ENCODE assay signal across 22 cellular contexts in the genomic region with DNA sequence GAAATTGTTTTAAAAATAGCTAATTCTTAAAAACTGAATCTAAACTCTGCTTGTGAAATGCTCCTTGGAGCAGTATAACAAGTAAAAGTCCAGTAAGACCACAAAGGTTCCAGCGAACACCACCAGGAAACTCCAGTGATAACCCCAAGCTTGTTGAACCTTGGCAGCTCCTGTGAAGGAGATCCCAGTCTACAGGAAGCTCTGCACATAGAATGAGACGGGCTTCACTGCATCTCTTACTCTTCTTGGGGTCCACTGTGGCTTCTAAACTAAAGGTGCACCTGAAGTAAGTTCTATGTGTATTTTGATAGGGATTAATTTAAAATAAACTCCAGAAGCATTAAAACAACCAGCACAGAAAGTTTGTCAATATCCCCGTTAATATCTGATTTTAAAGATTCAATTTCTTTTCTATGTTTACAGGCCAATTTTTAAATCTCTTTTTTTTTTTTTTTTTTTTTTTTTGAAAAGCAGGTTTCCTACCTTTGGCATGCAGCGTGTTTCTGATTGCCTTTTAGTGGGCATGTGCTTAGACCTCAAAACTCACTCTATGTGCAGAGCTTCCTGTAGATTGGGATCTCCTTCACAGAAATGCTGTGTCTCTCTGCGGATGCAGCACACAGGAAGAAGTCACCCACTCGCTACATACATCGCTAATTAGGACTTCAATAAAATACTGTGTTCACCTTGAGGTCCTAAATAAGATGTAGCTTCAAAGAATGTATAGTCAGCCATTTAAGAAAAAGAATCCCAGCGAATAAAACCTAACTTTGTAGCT.
DNase-seq lines count a peak whose midpoint lies in the region; ATAC-seq lines count a peak whose summit lies in the region.
"Had no signal": no experiment of that assay in that cellular context is flagged by ENCODE, and none has a peak within 500 bp of the region (broad histone marks: within the 10 kb centered on the region; RNA-seq: fewer than 3 reads in every experiment).

No MANE protein-coding gene starts in this region.

- ATAC-seq in T-cell (replicated peaks in 1 of 4) = peak; percentile 98 to 100 (median 100)
- peak; percentile 72 for ATAC-seq in stimulated activated naive CD8-positive, alpha-beta T cell treated with anti-CD3 and anti-CD28 coated beads, Interleukin-15, Interleukin-2, amounts not matched to agents 100 U/mL and 50 U/mL, for 24 hours
- ATAC-seq: HCT116, left ventricle myocardium superior had no signal

- H3K36me3 Mint-ChIP-seq in T-cell = no peaks in the 10 kb centered on the region
- H3K36me3 Mint-ChIP-seq in activated naive CD4-positive, alpha-beta T cell treated with anti-CD3 and anti-CD28 coated beads, Interleukin-2, amount 10 ng/mL, durations not matched to agents 7 days and 5 days = peaks cover 12% of the 10 kb centered on the region
- H3K36me3 Mint-ChIP-seq: type B pancreatic cell had no signal

- peak overlapping the region in 2 of 3 donors; percentile 6 to 56 for H3K4me3 Mint-ChIP-seq in T-cell
- peak overlapping the region; percentile 3 for H3K4me3 Mint-ChIP-seq in activated naive CD4-positive, alpha-beta T cell treated with anti-CD3 and anti-CD28 coated beads, Interleukin-2, amount 10 ng/mL, durations not matched to agents 7 days and 5 days
- H3K4me3 Mint-ChIP-seq: type B pancreatic cell had no signal

- H3K9me3 Mint-ChIP-seq in T-cell = no peaks in the 10 kb centered on the region
- peaks cover 14% of the 10 kb centered on the region for H3K9me3 Mint-ChIP-seq in activated naive CD4-positive, alpha-beta T cell treated with anti-CD3 and anti-CD28 coated beads, Interleukin-2, amount 10 ng/mL, durations not matched to agents 7 days and 5 days

- no peaks in the 10 kb centered on the region for H3K27me3 Mint-ChIP-seq in T-cell
- H3K27me3 Mint-ChIP-seq in activated naive CD4-positive, alpha-beta T cell treated with anti-CD3 and anti-CD28 coated beads, Interleukin-2, amount 10 ng/mL, durations not matched to agents 7 days and 5 days = no peaks in the 10 kb centered on the region
- H3K27me3 Mint-ChIP-seq: type B pancreatic cell had no signal

- POLR2A ChIA-PET in T-cell (lab: Charles Lee) = interaction anchor here in 1 of 2 donors (0.6 to 0.7 kb wide), 2 partner anchors 205 to 1706 kb away, joined by 6 to 12 read pairs; no protein-coding TSS in a partner anchor

- H3K27ac Mint-ChIP-seq in T-cell = peak overlapping the region; percentile 82 to 86
- H3K27ac Mint-ChIP-seq in activated naive CD4-positive, alpha-beta T cell treated with anti-CD3 and anti-CD28 coated beads, Interleukin-2, amount 10 ng/mL, durations not matched to agents 7 days and 5 days = peak overlapping the region; percentile 87
- H3K27ac Mint-ChIP-seq: type B pancreatic cell had no signal

- peak; percentile 12 for DNase-seq in stimulated activated CD4-positive, alpha-beta T cell treated with anti-CD3 and anti-CD28 coated beads, Interleukin-15, amount 100 ng/mL, for 24 hours
- DNase-seq in stimulated activated CD4-positive, alpha-beta T cell treated with anti-CD3 and anti-CD28 coated beads, Interleukin-12 subunit alpha, Interleukin-12 subunit beta, amount 100 ng/mL, for 4 hours = no peak
- DNase-seq in T-cell (peak in 30 of 34 experiments; percentile 2 to 66 (median 27)), islet precursor cell (no peak), anterior cingulate cortex (lab: John Stamatoyannopoulos, UW) (no peak), glomerular visceral epithelial cell (ENCODE audit: extremely low spot score) (no peak)
- peak; percentile 66 for DNase-seq in activated naive CD4-positive, alpha-beta T cell treated with anti-CD3 and anti-CD28 coated beads, Interleukin-2, amount 10 ng/mL, durations not matched to agents 7 days and 5 days
- DNase-seq in stimulated activated naive CD8-positive, alpha-beta T cell treated with anti-CD3 and anti-CD28 coated beads, Interleukin-15, Interleukin-2, amounts not matched to agents 100 U/mL and 50 U/mL, for 24 hours = no peak
- DNase-seq: EL; left ventricle myocardium superior; MG63; NCI-H1436 treated with DMSO at 0.1 percent for 48 hours; NCI-H2171 treated with DMSO at 0.1 percent for 48 hours; NCI-H748 treated with DMSO at 0.1 percent for 48 hours; occipital lobe; OCI-M1; retina; Right ventricle myocardium superior; spleen; stimulated activated naive CD4-positive, alpha-beta T cell treated with Interleukin-2 at 50 U/mL for 16 hours had no signal

- peaks cover 37 to 62% (median 53%) of the 10 kb centered on the region in 3 donors for H3K4me1 Mint-ChIP-seq in T-cell
- H3K4me1 Mint-ChIP-seq in activated naive CD4-positive, alpha-beta T cell treated with anti-CD3 and anti-CD28 coated beads, Interleukin-2, amount 10 ng/mL, durations not matched to agents 7 days and 5 days = peaks cover 55% of the 10 kb centered on the region

- CTCF ChIA-PET in T-cell (lab: Charles Lee) = interaction anchor here in 1 of 2 donors (0.6 kb wide), 1 partner anchor 12 kb away, joined by 3 read pairs; no protein-coding TSS in a partner anchor
- CTCF ChIA-PET in activated naive CD4-positive, alpha-beta T cell treated with anti-CD3 and anti-CD28 coated beads, Interleukin-2, amount 10 ng/mL, durations not matched to agents 7 days and 5 days (lab: Charles Lee) = interaction anchor here (1.0 kb wide), 1 partner anchor 15 kb away, joined by 5 read pairs; no protein-coding TSS in a partner anchor

Comparison
In these comparisons a context has a peak if more than half of its experiments do, and no peak if none do; other contexts are left out.
1. DNase-seq: peak in stimulated activated CD4-positive, alpha-beta T cell treated with anti-CD3 and anti-CD28 coated beads, Interleukin-15, amount 100 ng/mL, for 24 hours (single experiment), T-cell (30 of 34) and activated naive CD4-positive, alpha-beta T cell treated with anti-CD3 and anti-CD28 coated beads, Interleukin-2, amount 10 ng/mL, durations not matched to agents 7 days and 5 days (single experiment); none in stimulated activated CD4-positive, alpha-beta T cell treated with anti-CD3 and anti-CD28 coated beads, Interleukin-12 subunit alpha, Interleukin-12 subunit beta, amount 100 ng/mL, for 4 hours (single experiment), stimulated activated naive CD8-positive, alpha-beta T cell treated with anti-CD3 and anti-CD28 coated beads, Interleukin-15, Interleukin-2, amounts not matched to agents 100 U/mL and 50 U/mL, for 24 hours (single experiment), islet precursor cell (single experiment), anterior cingulate cortex (0 of 58) and glomerular visceral epithelial cell (single experiment).